Comparison of ENCODE assay signal across 1 cellular context in genomic region chr5:168295574-168296201, GRCh38.
TF ChIP-seq lines count a peak whose summit lies in the region.

No MANE protein-coding gene starts in this region.

TF ChIP-seq in IMR-90, 13 proteins besides CTCF, POLR2A, EP300 and RAD21 (continued from another document):
- TF ChIP-seq ELK1 (IDR thresholded peaks at IDR 0.05; ENCODE audit: borderline replicate concordance, low read depth, low read length) (no peak), MXI1 (IDR thresholded peaks at IDR 0.05; ENCODE audit: borderline replicate concordance, low read depth, low read length) (no peak), MAZ (IDR thresholded peaks at IDR 0.05; ENCODE audit: borderline replicate concordance, low read depth, low read length) (peak; percentile 37; the same call in 1 of the 2 replicates), FOS (IDR thresholded peaks at IDR 0.05; ENCODE audit: low read depth, low read length) (no peak), CEBPB (IDR thresholded peaks at IDR 0.05; ENCODE audit: low read depth, low read length) (no peak), RFX5 (IDR thresholded peaks at IDR 0.05; ENCODE audit: low read depth, low read length) (no peak), USF2 (IDR thresholded peaks at IDR 0.05; ENCODE audit: low read depth, low read length) (no peak), SMC3 (IDR thresholded peaks at IDR 0.05; ENCODE audit: low read depth, low read length) (peak; percentile 35)
